ENCODE assay signal across 16 cellular contexts in genomic region chr17:74369665-74370490, GRCh38. TPM values are rescaled to one million over a fixed set of nuclear protein-coding genes. Genes with fewer than 3 reads are reported as not detected.
DNase-seq lines count a peak whose midpoint lies in the region; ATAC-seq, FAIRE-seq and TF ChIP-seq lines count a peak whose summit lies in the region.
"Had no signal": no experiment of that assay in that cellular context is flagged by ENCODE, and none has a peak within 500 bp of the region (broad histone marks: within the 10 kb centered on the region; RNA-seq: fewer than 3 reads in every experiment).

No MANE protein-coding gene starts in this region.

- no peaks in the 10 kb centered on the region for H3K9me3 ChIP-seq in right cardiac atrium (ENCODE audit: control insufficient read depth, low read length)
- peaks cover 0 to 8% of the 10 kb centered on the region in 2 experiments; a peak in 1 of 4 replicates for H3K9me3 ChIP-seq in H1 (ENCODE audit: insufficient read depth in 2 of 2, low read depth in 1 of 2, low read length in 1 of 2)
- H3K9me3 ChIP-seq in breast epithelium: no peaks in the 10 kb centered on the region

- POLR2A ChIA-PET in T-cell (lab: Charles Lee) (no interaction called here), H1 (lab: Charles Lee; ENCODE audit: partially characterized antibody) (no interaction called here)

- H3K56ac ChIP-seq in H1 (replicated peaks; ENCODE audit: insufficient read length, low read depth, low read length): no peak overlapping the region

- intact Hi-C loops in right cardiac atrium (cut with DNase I): loop anchor here in 3 of 4 donors (2.0 to 10.0 kb wide), 3 partner anchors 123 to 158 kb away; partner anchors contain the start of gene TTYH2 (in 3 of the 3)
- intact Hi-C loops in cardiac septum (cut with DNase I): no loop called here
- intact Hi-C loops in breast epithelium (cut with DNase I; ENCODE audit: low total_unique reads): no loop called here

- H2BK20ac ChIP-seq in H1 (ENCODE audit: low read length): no peak overlapping the region

- no peaks in the 10 kb centered on the region for H3K79me2 ChIP-seq in H1 (ENCODE audit: control insufficient read depth in 1 of 2, insufficient read depth in 2 of 2, low read length in 2 of 2)

- ATAC-seq in right cardiac atrium (no peak), T-cell (replicated peaks in 1 of 4) (no peak)
- no peak for ATAC-seq in stimulated activated effector memory CD8-positive, alpha-beta T cell treated with anti-CD3 and anti-CD28 coated beads, Interleukin-12 subunit alpha, Interleukin-12 subunit beta, amount 100 ng/mL, for 72 hours

- H2BK5ac ChIP-seq in H1 (ENCODE audit: low read depth, low read length): no peak overlapping the region

- H3K27ac Mint-ChIP-seq in T-cell: no peak overlapping the region
- H3K27ac Mint-ChIP-seq in stimulated activated effector memory CD8-positive, alpha-beta T cell treated with anti-CD3 and anti-CD28 coated beads, Interleukin-12 subunit alpha, Interleukin-12 subunit beta, amount 100 ng/mL, for 72 hours: peak overlapping the region; percentile 35
- no peak overlapping the region for H3K27ac Mint-ChIP-seq in activated T-cell treated with anti-CD3 and anti-CD28 coated beads, Interleukin-2, amount 50 U/mL, for 24 hours
- H3K27ac Mint-ChIP-seq: GM23338 had no signal

- 0 out of 2 replicates have a peak overlapping the region, but pooled peaks have one; percentile 80 for H2BK12ac ChIP-seq in H1 (ENCODE audit: low read depth, low read length)

- no peaks in the 10 kb centered on the region for H3K9me3 Mint-ChIP-seq in T-cell
- H3K9me3 Mint-ChIP-seq in stimulated activated effector memory CD8-positive, alpha-beta T cell treated with anti-CD3 and anti-CD28 coated beads, Interleukin-12 subunit alpha, Interleukin-12 subunit beta, amount 100 ng/mL, for 72 hours: no peaks in the 10 kb centered on the region
- H3K9me3 Mint-ChIP-seq in activated T-cell treated with anti-CD3 and anti-CD28 coated beads, Interleukin-2, amount 50 U/mL, for 24 hours: no peaks in the 10 kb centered on the region
- H3K9me3 Mint-ChIP-seq: GM23338 had no signal

- H3K79me1 ChIP-seq in H1 (ENCODE audit: low read depth, low read length): no peaks in the 10 kb centered on the region

- 88% methylated on average over 17 of the region's 17 CpGs for WGBS in right cardiac atrium
- 82% methylated on average over 17 of the region's 17 CpGs; no CpG with 5 or more reads in 1 of the 2 experiments for WGBS in H1 (ENCODE audit: extremely low coverage in 1 of 2, insufficient coverage in 1 of 2, insufficient read length in 1 of 2, insufficient replicate concordance in 2 of 2, low coverage in 1 of 2, low lambda C conversion rate in 2 of 2, missing lambda C conversion rate in 1 of 2), 2 experiments

- DNase-seq in right cardiac atrium: peak in 2 of 3 donors; percentile 33 to 37
- DNase-seq in cardiac septum (ENCODE audit: low spot score): no peak
- DNase-seq in T-cell: no peak
- no peak for DNase-seq in H1 (ENCODE audit: low read depth in 1 of 2, low spot score in 2 of 2)
- DNase-seq in stimulated activated effector memory CD8-positive, alpha-beta T cell treated with anti-CD3 and anti-CD28 coated beads, Interleukin-12 subunit alpha, Interleukin-12 subunit beta, amount 100 ng/mL, for 72 hours (ENCODE audit: low spot score in 2 of 2): no peak
- DNase-seq in activated T-cell treated with anti-CD3 and anti-CD28 coated beads, Interleukin-2, amount 50 U/mL, for 24 hours: no peak
- DNase-seq in breast epithelium (ENCODE audit: low spot score in 2 of 2): no peak
- no peak for DNase-seq in NAMALWA (ENCODE audit: low spot score)
- DNase-seq: ACHN, GF-D8, NCI-H2029 treated with DMSO at 0.1 percent for 48 hours, NCI-H774, PC-9 had no signal

- H3K4me3 ChIP-seq in right cardiac atrium (ENCODE audit: low read length) (no peak overlapping the region), H1 (ENCODE audit: extremely low read depth in 1 of 4, insufficient read depth in 2 of 4, low read depth in 3 of 4, low read length in 4 of 4) (no peak overlapping the region), breast epithelium (no peak overlapping the region)
- H3K4me3 ChIP-seq: GM23338, PC-9 had no signal

- no peak overlapping the region for H3K18ac ChIP-seq in H1 (ENCODE audit: extremely low read depth, low read length)

- no peak overlapping the region for H3K23ac ChIP-seq in H1 (ENCODE audit: insufficient read length)

- H4K8ac ChIP-seq in H1 (ENCODE audit: extremely low read depth, insufficient read depth, low read length): no peak overlapping the region

- H2BK15ac ChIP-seq in H1 (ENCODE audit: low read length): no peak overlapping the region

- H3K4me2 ChIP-seq in H1 (ENCODE audit: insufficient read depth in 1 of 2, low read depth in 2 of 2, low read length in 2 of 2): no peak overlapping the region
- H3K4me2 ChIP-seq: GM23338, PC-9 had no signal

- H2AK5ac ChIP-seq in H1 (ENCODE audit: low read depth, low read length): no peak overlapping the region

- H3K23me2 ChIP-seq in H1 (ENCODE audit: low read depth, low read length): no peaks in the 10 kb centered on the region

- H2AFZ ChIP-seq in H1 (ENCODE audit: low read length): no peak overlapping the region
- H2AFZ ChIP-seq: GM23338, PC-9 had no signal

- TF ChIP-seq EP300 in H1 (IDR thresholded peaks at IDR 0.05; ENCODE audit: borderline replicate concordance in 1 of 2, low read depth in 2 of 2, low read length in 2 of 2): no peak

- H3K27ac ChIP-seq in right cardiac atrium (ENCODE audit: low read length) (no peak overlapping the region), H1 (ENCODE audit: low read depth, low read length) (no peak overlapping the region), breast epithelium (no peak overlapping the region)
- H3K27ac ChIP-seq: PC-9 had no signal

- H3K9ac ChIP-seq in H1 (replicated peaks in 1 of 4; ENCODE audit: extremely low read depth in 1 of 4, low read depth in 3 of 4, low read length in 3 of 4): no peak overlapping the region

- no peaks in the 10 kb centered on the region for H3K36me3 Mint-ChIP-seq in T-cell
- peaks cover 5% of the 10 kb centered on the region for H3K36me3 Mint-ChIP-seq in stimulated activated effector memory CD8-positive, alpha-beta T cell treated with anti-CD3 and anti-CD28 coated beads, Interleukin-12 subunit alpha, Interleukin-12 subunit beta, amount 100 ng/mL, for 72 hours
- H3K36me3 Mint-ChIP-seq in activated T-cell treated with anti-CD3 and anti-CD28 coated beads, Interleukin-2, amount 50 U/mL, for 24 hours (ENCODE audit: low read depth): no peaks in the 10 kb centered on the region

- TF ChIP-seq CTCF in H1 (IDR thresholded peaks at IDR 0.05; ENCODE audit: control extremely low read depth in 1 of 3, insufficient read depth in 1 of 3, low read depth in 1 of 3, low read length in 3 of 3) (no peak), breast epithelium (IDR thresholded peaks at IDR 0.05) (no peak)

- H4K5ac ChIP-seq in H1 (ENCODE audit: insufficient read length, low read depth, low read length): no peak overlapping the region

- peaks cover 6 to 9% of the 10 kb centered on the region in 2 donors for H3K27me3 Mint-ChIP-seq in T-cell
- H3K27me3 Mint-ChIP-seq in activated T-cell treated with anti-CD3 and anti-CD28 coated beads, Interleukin-2, amount 50 U/mL, for 24 hours: peaks cover 6% of the 10 kb centered on the region

- TF ChIP-seq POLR2A in H1 (IDR thresholded peaks at IDR 0.05; ENCODE audit: control extremely low read depth in 1 of 2, low read depth in 2 of 2, low read length in 2 of 2): no peak
- TF ChIP-seq POLR2A in breast epithelium (IDR thresholded peaks at IDR 0.05): no peak

- H4K20me1 ChIP-seq in H1 (replicated peaks in 1 of 2; ENCODE audit: control insufficient read depth in 1 of 2, insufficient read depth in 2 of 2, low read length in 2 of 2): no peaks in the 10 kb centered on the region

- H3K4me3 Mint-ChIP-seq in T-cell: peak overlapping the region in 2 of 3 donors; percentile 43 to 69
- H3K4me3 Mint-ChIP-seq in stimulated activated effector memory CD8-positive, alpha-beta T cell treated with anti-CD3 and anti-CD28 coated beads, Interleukin-12 subunit alpha, Interleukin-12 subunit beta, amount 100 ng/mL, for 72 hours: peak overlapping the region; percentile 56
- H3K4me3 Mint-ChIP-seq in activated T-cell treated with anti-CD3 and anti-CD28 coated beads, Interleukin-2, amount 50 U/mL, for 24 hours: no peak overlapping the region
- H3K4me3 Mint-ChIP-seq: GM23338 had no signal

- no peak overlapping the region for H4K91ac ChIP-seq in H1 (replicated peaks; ENCODE audit: insufficient read length, low read length)

- H3K4me1 ChIP-seq in right cardiac atrium (ENCODE audit: control insufficient read depth, insufficient read depth, low read length): no peaks in the 10 kb centered on the region
- peaks cover 0 to 12% (median 7%) of the 10 kb centered on the region in 4 experiments; a peak in 6 of 7 replicates for H3K4me1 ChIP-seq in H1 (replicated peaks in 1 of 4; ENCODE audit: control insufficient read depth in 3 of 4, insufficient read depth in 4 of 4, low read length in 3 of 4)
- H3K4me1 ChIP-seq in breast epithelium: no peaks in the 10 kb centered on the region

- CTCF ChIA-PET in T-cell (lab: Charles Lee) (interaction anchor here (0.5 to 2.4 kb wide), 14 partner anchors 9 to 409 kb away, joined by 3 to 12 read pairs (median 4); no protein-coding TSS in a partner anchor), H1 (lab: Charles Lee; ENCODE audit: partially characterized antibody) (interaction anchor here (0.8 to 9.2 kb wide), 30 partner anchors 10 to 178 kb away, joined by 3 to 106 read pairs (median 6); partner anchors contain the start of genes CD300A and RPL38)

- no peaks in the 10 kb centered on the region for H3K27me3 ChIP-seq in right cardiac atrium (ENCODE audit: control insufficient read depth, insufficient read depth)
- H3K27me3 ChIP-seq in H1 (replicated peaks in 1 of 4; ENCODE audit: control insufficient read depth in 3 of 4, extremely low read depth in 1 of 4, insufficient read depth in 3 of 4, low read length in 3 of 4): no peaks in the 10 kb centered on the region; a peak in 4 of 7 replicates
- H3K27me3 ChIP-seq in breast epithelium: peaks cover 0 to 6% of the 10 kb centered on the region in 2 donors

- no peak overlapping the region for H3K14ac ChIP-seq in H1 (ENCODE audit: insufficient read length)

- FAIRE-seq in H1 (lab: Jason Lieb, UNC): no peak

- no peak overlapping the region for H2BK120ac ChIP-seq in H1 (replicated peaks; ENCODE audit: low read depth, low read length)

- H3K4ac ChIP-seq in H1 (replicated peaks; ENCODE audit: insufficient read length, low read depth, low read length): no peak overlapping the region

- H3K4me1 Mint-ChIP-seq in T-cell: peaks cover 15 to 17% (median 15%) of the 10 kb centered on the region in 3 donors
- peaks cover 18% of the 10 kb centered on the region for H3K4me1 Mint-ChIP-seq in stimulated activated effector memory CD8-positive, alpha-beta T cell treated with anti-CD3 and anti-CD28 coated beads, Interleukin-12 subunit alpha, Interleukin-12 subunit beta, amount 100 ng/mL, for 72 hours
- H3K4me1 Mint-ChIP-seq in activated T-cell treated with anti-CD3 and anti-CD28 coated beads, Interleukin-2, amount 50 U/mL, for 24 hours (ENCODE audit: low read depth): peaks cover 15% of the 10 kb centered on the region

- no peaks in the 10 kb centered on the region for H3K36me3 ChIP-seq in H1 (ENCODE audit: control insufficient read depth in 2 of 4, insufficient read depth in 4 of 4, low read length in 3 of 4)
- H3K36me3 ChIP-seq in breast epithelium: no peaks in the 10 kb centered on the region

- TF ChIP-seq RAD21 in H1 (IDR thresholded peaks at IDR 0.05 in 1 of 2, conservative IDR thresholded peaks at IDR 0.05 in 1 of 2; ENCODE audit: low read depth in 2 of 2, low read length in 2 of 2): no peak

RNA-seq across cellular contexts. Expression of gene GPR142, which starts 2.6 kb away (rescaled TPM):
- total RNA-seq in right cardiac atrium: not detected
- polyA plus RNA-seq in right cardiac atrium: not detected
- 0.16 TPM for total RNA-seq in cardiac septum
- total RNA-seq in T-cell: not detected
- total RNA-seq in H1 (2021; fragmentation: NEBNext Ultra II Directional; extraction: Animal tissue kit (Norgen Biotek cat#: 25700)): not detected in 2 replicates
- 0.05 and 0.11 TPM in 2 replicates for polyA plus RNA-seq in H1 (2011; rRNA removed)
- polyA plus RNA-seq in H1 (2011; cell fraction: cytosol; rRNA removed): 0.13 TPM
- 0.17 TPM for polyA plus RNA-seq in H1 (2011; cell fraction: nucleus; rRNA removed)
- 0.11 TPM in 1 of 4 replicates, not detected in the others for polyA plus RNA-seq in H1 (2012, experiment 1 of 2)
- not detected for polyA plus RNA-seq in H1 (2012, experiment 2 of 2)
- not detected for polyA plus RNA-seq in H1 (2013, experiment 1 of 2)
- not detected for polyA plus RNA-seq in H1 (2013, experiment 2 of 2)
- 0.20 TPM in 1 of 2 replicates, not detected in the other for polyA minus RNA-seq in H1 (2011; rRNA and poly(A)+ RNA removed)
- not detected for polyA minus RNA-seq in H1 (2011; cell fraction: cytosol; rRNA and poly(A)+ RNA removed)
- polyA minus RNA-seq in H1 (2011; cell fraction: nucleus; rRNA and poly(A)+ RNA removed): not detected
- total RNA-seq in breast epithelium: not detected
- total RNA-seq: Daoy, GM23338, PC-9, SK-MEL-5 had no signal
- polyA plus RNA-seq: GM23338 had no signal

RNA-seq across cellular contexts. Expression of gene BTBD17, which starts 8.2 kb away (rescaled TPM):
- total RNA-seq in right cardiac atrium (not detected), cardiac septum (not detected), T-cell (under 1 TPM in 1 of 5 donors, not detected in 4; 0.26 TPM), breast epithelium (not detected)
- polyA plus RNA-seq in right cardiac atrium (not detected), H1 (2011; rRNA removed) (14.8 and 17.0 TPM in 2 replicates)
- 7.0 and 7.8 TPM in 2 replicates for total RNA-seq in H1 (2021; fragmentation: NEBNext Ultra II Directional; extraction: Animal tissue kit (Norgen Biotek cat#: 25700))
- polyA plus RNA-seq in H1 (2011; cell fraction: cytosol; rRNA removed): 12.3 TPM
- polyA plus RNA-seq in H1 (2011; cell fraction: nucleus; rRNA removed): 9.5 TPM
- 4.6 to 11.2 TPM (median 8.7 TPM) in 4 replicates for polyA plus RNA-seq in H1 (2012, experiment 1 of 2)
- polyA plus RNA-seq in H1 (2012, experiment 2 of 2): 6.9 TPM
- polyA plus RNA-seq in H1 (2013, experiment 1 of 2): 7.9 TPM
- polyA plus RNA-seq in H1 (2013, experiment 2 of 2): 8.0 TPM
- polyA minus RNA-seq in H1 (2011; rRNA and poly(A)+ RNA removed): 1.8 and 3.4 TPM in 2 replicates
- 8.6 TPM for polyA minus RNA-seq in H1 (2011; cell fraction: cytosol; rRNA and poly(A)+ RNA removed)
- 9.2 TPM for polyA minus RNA-seq in H1 (2011; cell fraction: nucleus; rRNA and poly(A)+ RNA removed)
- total RNA-seq: Daoy, PC-9, SK-MEL-5 had no signal

RNA-seq across cellular contexts. Expression of gene KIF19, which starts 43.9 kb away (rescaled TPM):
- total RNA-seq in right cardiac atrium (under 1 TPM; 0.14 to 0.38 (median 0.25) TPM), cardiac septum (0.08 TPM), T-cell (1 to 10 TPM in 1 of 5 donors, under 1 TPM in 4; 0.20 to 2.0 (median 0.53) TPM), breast epithelium (1 to 10 TPM in 1 of 3 donors, under 1 TPM in 2; 0.16 to 1.3 (median 0.44) TPM)
- polyA plus RNA-seq in right cardiac atrium (0.88 TPM), H1 (2011; rRNA removed) (0.77 and 1.4 TPM in 2 replicates)
- 0.36 and 0.52 TPM in 2 replicates for total RNA-seq in H1 (2021; fragmentation: NEBNext Ultra II Directional; extraction: Animal tissue kit (Norgen Biotek cat#: 25700))
- 1.1 TPM for polyA plus RNA-seq in H1 (2011; cell fraction: cytosol; rRNA removed)
- 2.4 TPM for polyA plus RNA-seq in H1 (2011; cell fraction: nucleus; rRNA removed)
- polyA plus RNA-seq in H1 (2012, experiment 1 of 2): 0.29 to 0.87 TPM (median 0.66 TPM) in 4 replicates
- 0.20 TPM for polyA plus RNA-seq in H1 (2012, experiment 2 of 2)
- polyA plus RNA-seq in H1 (2013, experiment 1 of 2): 0.18 TPM
- polyA plus RNA-seq in H1 (2013, experiment 2 of 2): 0.22 TPM
- 0.79 and 1.0 TPM in 2 replicates for polyA minus RNA-seq in H1 (2011; rRNA and poly(A)+ RNA removed)
- polyA minus RNA-seq in H1 (2011; cell fraction: cytosol; rRNA and poly(A)+ RNA removed): 0.73 TPM
- 1.7 TPM for polyA minus RNA-seq in H1 (2011; cell fraction: nucleus; rRNA and poly(A)+ RNA removed)
- total RNA-seq: Daoy, PC-9 had no signal

Comparison
In these comparisons a context has a peak if more than half of its experiments do, and no peak if none do; other contexts are left out.
1. DNase-seq: peak in right cardiac atrium (2 of 3); none in cardiac septum (single experiment), T-cell (0 of 34), H1 (0 of 2), stimulated activated effector memory CD8-positive, alpha-beta T cell treated with anti-CD3 and anti-CD28 coated beads, Interleukin-12 subunit alpha, Interleukin-12 subunit beta, amount 100 ng/mL, for 72 hours (0 of 2), activated T-cell treated with anti-CD3 and anti-CD28 coated beads, Interleukin-2, amount 50 U/mL, for 24 hours (single experiment), breast epithelium (0 of 2) and NAMALWA (single experiment).
2. intact Hi-C loops: an anchor here in right cardiac atrium (2.0 to 10.0 kb wide); none called in cardiac septum and breast epithelium.